ENCODE assay signal across 19 cellular contexts in genomic region chr11:31763296-31763695, GRCh38. TPM values are rescaled to one million over a fixed set of nuclear protein-coding genes. Genes with fewer than 3 reads are reported as not detected.
"Had no signal": no experiment of that assay in that cellular context is flagged by ENCODE, and none has a peak within 500 bp of the region (broad histone marks: within the 10 kb centered on the region; RNA-seq: fewer than 3 reads in every experiment).

No MANE protein-coding gene starts in this region.

- H3K27me3 Mint-ChIP-seq: activated CD4-positive, alpha-beta T cell treated with anti-CD3 and anti-CD28 coated beads for 36 hours; naive thymus-derived CD8-positive, alpha-beta T cell; type B pancreatic cell had no signal

- H3K4me1 ChIP-seq: ascending aorta, colonic mucosa, heart left ventricle, left lung, psoas muscle, suprapubic skin had no signal

- ATAC-seq: activated CD4-positive, alpha-beta T cell treated with anti-CD3 and anti-CD28 coated beads for 36 hours; activated CD8-positive, alpha-beta T cell treated with anti-CD3 and anti-CD28 coated beads, Interleukin-2, amount 10 ng/mL, durations not matched to agents 7 days and 5 days; heart left ventricle; left lung; mucosa of descending colon; naive thymus-derived CD8-positive, alpha-beta T cell; psoas muscle had no signal

- H3K36me3 ChIP-seq: ascending aorta, cardiac muscle cell, colonic mucosa, heart left ventricle, left lung, suprapubic skin had no signal

- H3K27ac ChIP-seq: ascending aorta, cardiac muscle cell, colonic mucosa, heart left ventricle, left lung, psoas muscle, suprapubic skin had no signal

- H3K36me3 Mint-ChIP-seq: type B pancreatic cell had no signal

- H3K9me3 ChIP-seq: ascending aorta, colonic mucosa, heart left ventricle, left lung, mucosa of descending colon, psoas muscle, suprapubic skin had no signal

- H3K27ac Mint-ChIP-seq: activated CD4-positive, alpha-beta T cell treated with anti-CD3 and anti-CD28 coated beads for 36 hours; activated CD8-positive, alpha-beta T cell treated with anti-CD3 and anti-CD28 coated beads, Interleukin-2, amount 10 ng/mL, durations not matched to agents 7 days and 5 days; naive thymus-derived CD8-positive, alpha-beta T cell; type B pancreatic cell had no signal

- H3K27me3 ChIP-seq: ascending aorta, colonic mucosa, suprapubic skin had no signal

- DNase-seq: activated CD4-positive, alpha-beta T cell treated with anti-CD3 and anti-CD28 coated beads for 36 hours; activated CD8-positive, alpha-beta memory T cell treated with anti-CD3 and anti-CD28 coated beads, Interleukin-2, amount 50 U/mL, for 48 hours; activated CD8-positive, alpha-beta T cell treated with anti-CD3 and anti-CD28 coated beads, Interleukin-2, amount 10 ng/mL, durations not matched to agents 7 days and 5 days; activated naive CD4-positive, alpha-beta T cell; colonic mucosa; effector CD4-positive, alpha-beta T cell; foreskin melanocyte; heart left ventricle; left lung; mucosa of descending colon; naive thymus-derived CD8-positive, alpha-beta T cell; psoas muscle; stimulated activated CD4-positive, alpha-beta T cell treated with anti-CD3 and anti-CD28 coated beads, Interleukin-12 subunit alpha, Interleukin-12 subunit beta, amount 100 ng/mL, for 4 hours; stimulated activated naive CD4-positive, alpha-beta T cell; T1000 had no signal

- H3K4me3 ChIP-seq: ascending aorta, cardiac muscle cell, colonic mucosa, heart left ventricle, left lung, mucosa of descending colon, psoas muscle, suprapubic skin had no signal

- H3K4me1 Mint-ChIP-seq: activated CD4-positive, alpha-beta T cell treated with anti-CD3 and anti-CD28 coated beads for 36 hours; naive thymus-derived CD8-positive, alpha-beta T cell had no signal

- H3K9me3 Mint-ChIP-seq: naive thymus-derived CD8-positive, alpha-beta T cell; type B pancreatic cell had no signal

- H3K4me3 Mint-ChIP-seq: activated CD4-positive, alpha-beta T cell treated with anti-CD3 and anti-CD28 coated beads for 36 hours; activated CD8-positive, alpha-beta T cell treated with anti-CD3 and anti-CD28 coated beads, Interleukin-2, amount 10 ng/mL, durations not matched to agents 7 days and 5 days; naive thymus-derived CD8-positive, alpha-beta T cell; type B pancreatic cell had no signal

RNA-seq across cellular contexts. Expression of gene PAX6, which starts 47.8 kb away (rescaled TPM):
- total RNA-seq: activated CD8-positive, alpha-beta T cell treated with anti-CD3 and anti-CD28 coated beads, Interleukin-2, amount 10 ng/mL, durations not matched to agents 7 days and 5 days; ascending aorta; left lung; naive thymus-derived CD8-positive, alpha-beta T cell had no signal
- polyA plus RNA-seq: heart left ventricle, psoas muscle had no signal
